In the genomic region with DNA sequence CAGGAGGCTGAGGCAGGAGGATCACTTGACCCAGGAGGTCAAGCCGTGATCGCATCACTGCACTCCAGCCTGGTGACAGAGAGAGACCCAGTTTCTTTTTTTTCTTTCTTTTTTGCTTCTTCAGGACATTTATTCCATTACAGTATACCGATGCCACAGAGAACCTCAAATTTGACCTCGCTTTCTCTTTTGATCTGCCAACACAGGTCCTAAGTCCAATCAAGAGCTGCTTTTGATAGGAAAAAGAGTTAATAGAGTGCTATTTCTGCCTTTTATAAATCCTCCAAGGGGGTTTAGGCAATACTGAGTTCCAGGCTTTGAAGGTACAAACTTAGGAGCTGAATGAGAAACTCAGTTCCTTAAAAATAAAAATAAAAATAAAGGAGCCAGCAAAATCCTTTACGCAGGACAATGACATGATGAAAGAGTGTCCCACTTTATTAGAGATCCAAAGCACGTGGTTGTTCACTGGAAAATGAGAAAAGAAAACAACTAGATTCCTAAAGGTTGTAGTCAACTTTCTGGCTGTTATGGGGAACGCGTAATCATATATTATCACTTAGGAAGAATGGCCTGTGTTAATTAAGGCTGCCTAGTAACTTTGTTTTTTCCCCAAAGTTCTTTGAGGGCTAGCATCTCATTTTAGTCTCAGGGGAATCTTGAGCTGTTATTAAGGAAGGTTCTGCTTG, we compare ENCODE assay signal across 3 cellular contexts.
TF ChIP-seq lines count a peak whose summit lies in the region.

No MANE protein-coding gene starts in this region.

TF ChIP-seq in liver, 16 proteins besides CTCF, POLR2A, EP300 and RAD21:
- TF ChIP-seq SP1 (IDR thresholded peaks at IDR 0.05): peak; percentile 80
- TF ChIP-seq HNF4A (conservative IDR thresholded peaks at IDR 0.05): peak; percentile 78 to 86
- TF ChIP-seq HNF4G (IDR thresholded peaks at IDR 0.05): peak; percentile 59
- peak; percentile 36 to 48 for TF ChIP-seq RXRA (IDR thresholded peaks at IDR 0.05)
- TF ChIP-seq EGR1 (IDR thresholded peaks at IDR 0.05; ENCODE audit: low read depth in 2 of 2): no peak
TF ChIP-seq in liver: peak in this region for 4.

TF ChIP-seq in HepG2, 621 proteins besides CTCF, POLR2A, EP300 and RAD21:
- TF ChIP-seq ZEB1 (IDR thresholded peaks at IDR 0.05; ENCODE audit: insufficient replicate concordance, low read depth) (no peak), IRX3 (CRISPR knock-in tag; IDR thresholded peaks at IDR 0.05; ENCODE audit: borderline replicate concordance, low read depth) (no peak), TCF7L2 (IDR thresholded peaks at IDR 0.05; ENCODE audit: low read depth, low read length) (no peak), SCMH1 (CRISPR knock-in tag; IDR thresholded peaks at IDR 0.05; ENCODE audit: borderline replicate concordance) (no peak), SP2 (CRISPR knock-in tag; IDR thresholded peaks at IDR 0.05) (no peak), PAF1 (CRISPR knock-in tag; IDR thresholded peaks at IDR 0.05) (no peak), HNRNPH1 (optimal IDR thresholded peaks at IDR 0.05; ENCODE audit: low read depth, low read length) (no peak), ZSCAN21 (CRISPR knock-in tag; IDR thresholded peaks at IDR 0.05; ENCODE audit: borderline replicate concordance) (no peak), ZNF501 (CRISPR knock-in tag; IDR thresholded peaks at IDR 0.05) (no peak), ZFP82 (CRISPR knock-in tag; IDR thresholded peaks at IDR 0.05; ENCODE audit: borderline replicate concordance) (no peak), GABPB1 (CRISPR knock-in tag; IDR thresholded peaks at IDR 0.05) (no peak), ZNF296 (CRISPR knock-in tag; conservative IDR thresholded peaks at IDR 0.05) (no peak), ZNF788 (CRISPR knock-in tag; IDR thresholded peaks at IDR 0.05; ENCODE audit: borderline replicate concordance) (no peak), EZH2 (conservative IDR thresholded peaks at IDR 0.05; ENCODE audit: low read depth, low read length) (no peak)
- TF ChIP-seq, protein P1, sequence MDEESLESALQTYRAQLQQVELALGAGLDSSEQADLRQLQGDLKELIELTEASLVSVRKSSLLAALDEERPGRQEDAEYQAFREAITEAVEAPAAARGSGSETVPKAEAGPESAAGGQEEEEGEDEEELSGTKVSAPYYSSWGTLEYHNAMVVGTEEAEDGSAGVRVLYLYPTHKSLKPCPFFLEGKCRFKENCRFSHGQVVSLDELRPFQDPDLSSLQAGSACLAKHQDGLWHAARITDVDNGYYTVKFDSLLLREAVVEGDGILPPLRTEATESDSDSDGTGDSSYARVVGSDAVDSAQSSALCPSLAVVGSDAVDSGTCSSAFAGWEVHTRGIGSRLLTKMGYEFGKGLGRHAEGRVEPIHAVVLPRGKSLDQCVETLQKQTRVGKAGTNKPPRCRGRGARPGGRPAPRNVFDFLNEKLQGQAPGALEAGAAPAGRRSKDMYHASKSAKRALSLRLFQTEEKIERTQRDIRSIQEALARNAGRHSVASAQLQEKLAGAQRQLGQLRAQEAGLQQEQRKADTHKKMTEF (CRISPR knock-in tag; IDR thresholded peaks at IDR 0.05): no peak
- TF ChIP-seq, protein P2, sequence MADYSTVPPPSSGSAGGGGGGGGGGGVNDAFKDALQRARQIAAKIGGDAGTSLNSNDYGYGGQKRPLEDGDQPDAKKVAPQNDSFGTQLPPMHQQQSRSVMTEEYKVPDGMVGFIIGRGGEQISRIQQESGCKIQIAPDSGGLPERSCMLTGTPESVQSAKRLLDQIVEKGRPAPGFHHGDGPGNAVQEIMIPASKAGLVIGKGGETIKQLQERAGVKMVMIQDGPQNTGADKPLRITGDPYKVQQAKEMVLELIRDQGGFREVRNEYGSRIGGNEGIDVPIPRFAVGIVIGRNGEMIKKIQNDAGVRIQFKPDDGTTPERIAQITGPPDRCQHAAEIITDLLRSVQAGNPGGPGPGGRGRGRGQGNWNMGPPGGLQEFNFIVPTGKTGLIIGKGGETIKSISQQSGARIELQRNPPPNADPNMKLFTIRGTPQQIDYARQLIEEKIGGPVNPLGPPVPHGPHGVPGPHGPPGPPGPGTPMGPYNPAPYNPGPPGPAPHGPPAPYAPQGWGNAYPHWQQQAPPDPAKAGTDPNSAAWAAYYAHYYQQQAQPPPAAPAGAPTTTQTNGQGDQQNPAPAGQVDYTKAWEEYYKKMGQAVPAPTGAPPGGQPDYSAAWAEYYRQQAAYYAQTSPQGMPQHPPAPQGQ (CRISPR knock-in tag; IDR thresholded peaks at IDR 0.05; ENCODE audit: borderline replicate concordance): no peak
TF ChIP-seq in HepG2: peak in this region for 0.

TF ChIP-seq in H1, 55 proteins besides CTCF, POLR2A, EP300 and RAD21:
- TF ChIP-seq SP4 (IDR thresholded peaks at IDR 0.05; ENCODE audit: low read length) (no peak), CBX5 (IDR thresholded peaks at IDR 0.05; ENCODE audit: low read depth, low read length) (no peak), SP2 (IDR thresholded peaks at IDR 0.05; ENCODE audit: low read length) (no peak), CEBPB (IDR thresholded peaks at IDR 0.05; ENCODE audit: low read depth, low read length) (no peak), SIRT6 (IDR thresholded peaks at IDR 0.05; ENCODE audit: low read length) (no peak), SRF (IDR thresholded peaks at IDR 0.05; ENCODE audit: low read depth, low read length) (no peak), RNF2 (IDR thresholded peaks at IDR 0.05; ENCODE audit: borderline replicate concordance, low read depth, low read length, missing control alignments, poor library complexity, severe bottlenecking) (no peak), RXRA (IDR thresholded peaks at IDR 0.05; ENCODE audit: insufficient read depth, low read depth, low read length) (no peak), NRF1 (IDR thresholded peaks at IDR 0.05; ENCODE audit: low read depth, low read length) (no peak), BRCA1 (IDR thresholded peaks at IDR 0.05; ENCODE audit: low read depth, low read length) (no peak), KDM5A (IDR thresholded peaks at IDR 0.05; ENCODE audit: low read length) (no peak), GABPA (IDR thresholded peaks at IDR 0.05; ENCODE audit: borderline replicate concordance, insufficient read depth, low read length) (no peak), PHF8 (conservative IDR thresholded peaks at IDR 0.05; ENCODE audit: low read depth, low read length) (no peak)
- TF ChIP-seq, protein P3, sequence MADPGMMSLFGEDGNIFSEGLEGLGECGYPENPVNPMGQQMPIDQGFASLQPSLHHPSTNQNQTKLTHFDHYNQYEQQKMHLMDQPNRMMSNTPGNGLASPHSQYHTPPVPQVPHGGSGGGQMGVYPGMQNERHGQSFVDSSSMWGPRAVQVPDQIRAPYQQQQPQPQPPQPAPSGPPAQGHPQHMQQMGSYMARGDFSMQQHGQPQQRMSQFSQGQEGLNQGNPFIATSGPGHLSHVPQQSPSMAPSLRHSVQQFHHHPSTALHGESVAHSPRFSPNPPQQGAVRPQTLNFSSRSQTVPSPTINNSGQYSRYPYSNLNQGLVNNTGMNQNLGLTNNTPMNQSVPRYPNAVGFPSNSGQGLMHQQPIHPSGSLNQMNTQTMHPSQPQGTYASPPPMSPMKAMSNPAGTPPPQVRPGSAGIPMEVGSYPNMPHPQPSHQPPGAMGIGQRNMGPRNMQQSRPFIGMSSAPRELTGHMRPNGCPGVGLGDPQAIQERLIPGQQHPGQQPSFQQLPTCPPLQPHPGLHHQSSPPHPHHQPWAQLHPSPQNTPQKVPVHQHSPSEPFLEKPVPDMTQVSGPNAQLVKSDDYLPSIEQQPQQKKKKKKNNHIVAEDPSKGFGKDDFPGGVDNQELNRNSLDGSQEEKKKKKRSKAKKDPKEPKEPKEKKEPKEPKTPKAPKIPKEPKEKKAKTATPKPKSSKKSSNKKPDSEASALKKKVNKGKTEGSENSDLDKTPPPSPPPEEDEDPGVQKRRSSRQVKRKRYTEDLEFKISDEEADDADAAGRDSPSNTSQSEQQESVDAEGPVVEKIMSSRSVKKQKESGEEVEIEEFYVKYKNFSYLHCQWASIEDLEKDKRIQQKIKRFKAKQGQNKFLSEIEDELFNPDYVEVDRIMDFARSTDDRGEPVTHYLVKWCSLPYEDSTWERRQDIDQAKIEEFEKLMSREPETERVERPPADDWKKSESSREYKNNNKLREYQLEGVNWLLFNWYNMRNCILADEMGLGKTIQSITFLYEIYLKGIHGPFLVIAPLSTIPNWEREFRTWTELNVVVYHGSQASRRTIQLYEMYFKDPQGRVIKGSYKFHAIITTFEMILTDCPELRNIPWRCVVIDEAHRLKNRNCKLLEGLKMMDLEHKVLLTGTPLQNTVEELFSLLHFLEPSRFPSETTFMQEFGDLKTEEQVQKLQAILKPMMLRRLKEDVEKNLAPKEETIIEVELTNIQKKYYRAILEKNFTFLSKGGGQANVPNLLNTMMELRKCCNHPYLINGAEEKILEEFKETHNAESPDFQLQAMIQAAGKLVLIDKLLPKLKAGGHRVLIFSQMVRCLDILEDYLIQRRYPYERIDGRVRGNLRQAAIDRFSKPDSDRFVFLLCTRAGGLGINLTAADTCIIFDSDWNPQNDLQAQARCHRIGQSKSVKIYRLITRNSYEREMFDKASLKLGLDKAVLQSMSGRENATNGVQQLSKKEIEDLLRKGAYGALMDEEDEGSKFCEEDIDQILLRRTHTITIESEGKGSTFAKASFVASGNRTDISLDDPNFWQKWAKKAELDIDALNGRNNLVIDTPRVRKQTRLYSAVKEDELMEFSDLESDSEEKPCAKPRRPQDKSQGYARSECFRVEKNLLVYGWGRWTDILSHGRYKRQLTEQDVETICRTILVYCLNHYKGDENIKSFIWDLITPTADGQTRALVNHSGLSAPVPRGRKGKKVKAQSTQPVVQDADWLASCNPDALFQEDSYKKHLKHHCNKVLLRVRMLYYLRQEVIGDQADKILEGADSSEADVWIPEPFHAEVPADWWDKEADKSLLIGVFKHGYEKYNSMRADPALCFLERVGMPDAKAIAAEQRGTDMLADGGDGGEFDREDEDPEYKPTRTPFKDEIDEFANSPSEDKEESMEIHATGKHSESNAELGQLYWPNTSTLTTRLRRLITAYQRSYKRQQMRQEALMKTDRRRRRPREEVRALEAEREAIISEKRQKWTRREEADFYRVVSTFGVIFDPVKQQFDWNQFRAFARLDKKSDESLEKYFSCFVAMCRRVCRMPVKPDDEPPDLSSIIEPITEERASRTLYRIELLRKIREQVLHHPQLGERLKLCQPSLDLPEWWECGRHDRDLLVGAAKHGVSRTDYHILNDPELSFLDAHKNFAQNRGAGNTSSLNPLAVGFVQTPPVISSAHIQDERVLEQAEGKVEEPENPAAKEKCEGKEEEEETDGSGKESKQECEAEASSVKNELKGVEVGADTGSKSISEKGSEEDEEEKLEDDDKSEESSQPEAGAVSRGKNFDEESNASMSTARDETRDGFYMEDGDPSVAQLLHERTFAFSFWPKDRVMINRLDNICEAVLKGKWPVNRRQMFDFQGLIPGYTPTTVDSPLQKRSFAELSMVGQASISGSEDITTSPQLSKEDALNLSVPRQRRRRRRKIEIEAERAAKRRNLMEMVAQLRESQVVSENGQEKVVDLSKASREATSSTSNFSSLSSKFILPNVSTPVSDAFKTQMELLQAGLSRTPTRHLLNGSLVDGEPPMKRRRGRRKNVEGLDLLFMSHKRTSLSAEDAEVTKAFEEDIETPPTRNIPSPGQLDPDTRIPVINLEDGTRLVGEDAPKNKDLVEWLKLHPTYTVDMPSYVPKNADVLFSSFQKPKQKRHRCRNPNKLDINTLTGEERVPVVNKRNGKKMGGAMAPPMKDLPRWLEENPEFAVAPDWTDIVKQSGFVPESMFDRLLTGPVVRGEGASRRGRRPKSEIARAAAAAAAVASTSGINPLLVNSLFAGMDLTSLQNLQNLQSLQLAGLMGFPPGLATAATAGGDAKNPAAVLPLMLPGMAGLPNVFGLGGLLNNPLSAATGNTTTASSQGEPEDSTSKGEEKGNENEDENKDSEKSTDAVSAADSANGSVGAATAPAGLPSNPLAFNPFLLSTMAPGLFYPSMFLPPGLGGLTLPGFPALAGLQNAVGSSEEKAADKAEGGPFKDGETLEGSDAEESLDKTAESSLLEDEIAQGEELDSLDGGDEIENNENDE (IDR thresholded peaks at IDR 0.05; ENCODE audit: insufficient replicate concordance, low read length): no peak
- TF ChIP-seq, protein P4, sequence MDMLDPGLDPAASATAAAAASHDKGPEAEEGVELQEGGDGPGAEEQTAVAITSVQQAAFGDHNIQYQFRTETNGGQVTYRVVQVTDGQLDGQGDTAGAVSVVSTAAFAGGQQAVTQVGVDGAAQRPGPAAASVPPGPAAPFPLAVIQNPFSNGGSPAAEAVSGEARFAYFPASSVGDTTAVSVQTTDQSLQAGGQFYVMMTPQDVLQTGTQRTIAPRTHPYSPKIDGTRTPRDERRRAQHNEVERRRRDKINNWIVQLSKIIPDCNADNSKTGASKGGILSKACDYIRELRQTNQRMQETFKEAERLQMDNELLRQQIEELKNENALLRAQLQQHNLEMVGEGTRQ (IDR thresholded peaks at IDR 0.05; ENCODE audit: low read length): no peak
- TF ChIP-seq, protein P5, sequence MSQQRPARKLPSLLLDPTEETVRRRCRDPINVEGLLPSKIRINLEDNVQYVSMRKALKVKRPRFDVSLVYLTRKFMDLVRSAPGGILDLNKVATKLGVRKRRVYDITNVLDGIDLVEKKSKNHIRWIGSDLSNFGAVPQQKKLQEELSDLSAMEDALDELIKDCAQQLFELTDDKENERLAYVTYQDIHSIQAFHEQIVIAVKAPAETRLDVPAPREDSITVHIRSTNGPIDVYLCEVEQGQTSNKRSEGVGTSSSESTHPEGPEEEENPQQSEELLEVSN (IDR thresholded peaks at IDR 0.05): no peak
